1 cellular context compared by ENCODE assay signal in the genomic region with DNA sequence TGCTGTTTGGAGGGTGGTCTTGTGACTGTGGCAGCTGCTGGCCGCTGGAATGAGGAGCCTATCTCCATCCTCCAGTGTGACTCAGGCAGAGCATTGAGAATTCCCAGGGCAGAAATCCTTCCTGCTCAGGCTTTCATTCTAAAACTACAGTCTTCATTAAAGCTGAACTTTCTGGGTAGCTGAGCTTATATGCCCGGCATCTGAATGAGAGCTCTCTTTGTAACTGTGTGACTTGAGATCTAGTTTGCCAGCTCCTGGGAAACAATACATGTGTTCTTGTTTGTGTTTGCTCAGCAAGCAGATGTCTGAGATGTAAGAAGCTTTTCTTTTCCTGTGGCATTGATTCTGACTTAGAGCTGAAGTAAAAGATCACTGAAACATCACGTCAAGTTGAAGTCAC.
TF ChIP-seq lines count a peak whose summit lies in the region.

No MANE protein-coding gene starts in this region.

TF ChIP-seq in GM23338, 12 proteins besides CTCF, POLR2A, EP300 and RAD21 (continued from another document):
- TF ChIP-seq, protein P1, sequence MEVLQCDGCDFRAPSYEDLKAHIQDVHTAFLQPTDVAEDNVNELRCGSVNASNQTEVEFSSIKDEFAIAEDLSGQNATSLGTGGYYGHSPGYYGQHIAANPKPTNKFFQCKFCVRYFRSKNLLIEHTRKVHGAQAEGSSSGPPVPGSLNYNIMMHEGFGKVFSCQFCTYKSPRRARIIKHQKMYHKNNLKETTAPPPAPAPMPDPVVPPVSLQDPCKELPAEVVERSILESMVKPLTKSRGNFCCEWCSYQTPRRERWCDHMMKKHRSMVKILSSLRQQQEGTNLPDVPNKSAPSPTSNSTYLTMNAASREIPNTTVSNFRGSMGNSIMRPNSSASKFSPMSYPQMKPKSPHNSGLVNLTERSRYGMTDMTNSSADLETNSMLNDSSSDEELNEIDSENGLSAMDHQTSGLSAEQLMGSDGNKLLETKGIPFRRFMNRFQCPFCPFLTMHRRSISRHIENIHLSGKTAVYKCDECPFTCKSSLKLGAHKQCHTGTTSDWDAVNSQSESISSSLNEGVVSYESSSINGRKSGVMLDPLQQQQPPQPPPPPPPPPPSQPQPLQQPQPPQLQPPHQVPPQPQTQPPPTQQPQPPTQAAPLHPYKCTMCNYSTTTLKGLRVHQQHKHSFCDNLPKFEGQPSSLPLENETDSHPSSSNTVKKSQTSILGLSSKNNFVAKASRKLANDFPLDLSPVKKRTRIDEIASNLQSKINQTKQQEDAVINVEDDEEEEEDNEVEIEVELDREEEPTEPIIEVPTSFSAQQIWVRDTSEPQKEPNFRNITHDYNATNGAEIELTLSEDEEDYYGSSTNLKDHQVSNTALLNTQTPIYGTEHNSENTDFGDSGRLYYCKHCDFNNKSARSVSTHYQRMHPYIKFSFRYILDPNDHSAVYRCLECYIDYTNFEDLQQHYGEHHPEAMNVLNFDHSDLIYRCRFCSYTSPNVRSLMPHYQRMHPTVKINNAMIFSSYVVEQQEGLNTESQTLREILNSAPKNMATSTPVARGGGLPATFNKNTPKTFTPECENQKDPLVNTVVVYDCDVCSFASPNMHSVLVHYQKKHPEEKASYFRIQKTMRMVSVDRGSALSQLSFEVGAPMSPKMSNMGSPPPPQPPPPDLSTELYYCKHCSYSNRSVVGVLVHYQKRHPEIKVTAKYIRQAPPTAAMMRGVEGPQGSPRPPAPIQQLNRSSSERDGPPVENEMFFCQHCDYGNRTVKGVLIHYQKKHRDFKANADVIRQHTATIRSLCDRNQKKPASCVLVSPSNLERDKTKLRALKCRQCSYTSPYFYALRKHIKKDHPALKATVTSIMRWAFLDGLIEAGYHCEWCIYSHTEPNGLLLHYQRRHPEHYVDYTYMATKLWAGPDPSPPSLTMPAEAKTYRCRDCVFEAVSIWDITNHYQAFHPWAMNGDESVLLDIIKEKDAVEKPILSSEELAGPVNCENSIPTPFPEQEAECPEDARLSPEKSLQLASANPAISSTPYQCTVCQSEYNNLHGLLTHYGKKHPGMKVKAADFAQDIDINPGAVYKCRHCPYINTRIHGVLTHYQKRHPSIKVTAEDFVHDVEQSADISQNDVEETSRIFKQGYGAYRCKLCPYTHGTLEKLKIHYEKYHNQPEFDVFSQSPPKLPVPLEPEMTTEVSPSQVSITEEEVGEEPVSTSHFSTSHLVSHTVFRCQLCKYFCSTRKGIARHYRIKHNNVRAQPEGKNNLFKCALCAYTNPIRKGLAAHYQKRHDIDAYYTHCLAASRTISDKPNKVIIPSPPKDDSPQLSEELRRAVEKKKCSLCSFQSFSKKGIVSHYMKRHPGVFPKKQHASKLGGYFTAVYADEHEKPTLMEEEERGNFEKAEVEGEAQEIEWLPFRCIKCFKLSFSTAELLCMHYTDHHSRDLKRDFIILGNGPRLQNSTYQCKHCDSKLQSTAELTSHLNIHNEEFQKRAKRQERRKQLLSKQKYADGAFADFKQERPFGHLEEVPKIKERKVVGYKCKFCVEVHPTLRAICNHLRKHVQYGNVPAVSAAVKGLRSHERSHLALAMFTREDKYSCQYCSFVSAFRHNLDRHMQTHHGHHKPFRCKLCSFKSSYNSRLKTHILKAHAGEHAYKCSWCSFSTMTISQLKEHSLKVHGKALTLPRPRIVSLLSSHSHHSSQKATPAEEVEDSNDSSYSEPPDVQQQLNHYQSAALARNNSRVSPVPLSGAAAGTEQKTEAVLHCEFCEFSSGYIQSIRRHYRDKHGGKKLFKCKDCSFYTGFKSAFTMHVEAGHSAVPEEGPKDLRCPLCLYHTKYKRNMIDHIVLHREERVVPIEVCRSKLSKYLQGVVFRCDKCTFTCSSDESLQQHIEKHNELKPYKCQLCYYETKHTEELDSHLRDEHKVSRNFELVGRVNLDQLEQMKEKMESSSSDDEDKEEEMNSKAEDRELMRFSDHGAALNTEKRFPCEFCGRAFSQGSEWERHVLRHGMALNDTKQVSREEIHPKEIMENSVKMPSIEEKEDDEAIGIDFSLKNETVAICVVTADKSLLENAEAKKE (CRISPR knock-in tag; IDR thresholded peaks at IDR 0.05), result no peak
- TF ChIP-seq NANOG (IDR thresholded peaks at IDR 0.05; ENCODE audit: borderline replicate concordance) (no peak), POLR2AphosphoS5 (IDR thresholded peaks at IDR 0.05; ENCODE audit: low read depth) (no peak), ZNF114 (CRISPR knock-in tag; IDR thresholded peaks at IDR 0.05) (no peak)
- TF ChIP-seq, protein P2, sequence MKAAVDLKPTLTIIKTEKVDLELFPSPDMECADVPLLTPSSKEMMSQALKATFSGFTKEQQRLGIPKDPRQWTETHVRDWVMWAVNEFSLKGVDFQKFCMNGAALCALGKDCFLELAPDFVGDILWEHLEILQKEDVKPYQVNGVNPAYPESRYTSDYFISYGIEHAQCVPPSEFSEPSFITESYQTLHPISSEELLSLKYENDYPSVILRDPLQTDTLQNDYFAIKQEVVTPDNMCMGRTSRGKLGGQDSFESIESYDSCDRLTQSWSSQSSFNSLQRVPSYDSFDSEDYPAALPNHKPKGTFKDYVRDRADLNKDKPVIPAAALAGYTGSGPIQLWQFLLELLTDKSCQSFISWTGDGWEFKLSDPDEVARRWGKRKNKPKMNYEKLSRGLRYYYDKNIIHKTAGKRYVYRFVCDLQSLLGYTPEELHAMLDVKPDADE (IDR thresholded peaks at IDR 0.05), result no peak
- TF ChIP-seq, protein P3, sequence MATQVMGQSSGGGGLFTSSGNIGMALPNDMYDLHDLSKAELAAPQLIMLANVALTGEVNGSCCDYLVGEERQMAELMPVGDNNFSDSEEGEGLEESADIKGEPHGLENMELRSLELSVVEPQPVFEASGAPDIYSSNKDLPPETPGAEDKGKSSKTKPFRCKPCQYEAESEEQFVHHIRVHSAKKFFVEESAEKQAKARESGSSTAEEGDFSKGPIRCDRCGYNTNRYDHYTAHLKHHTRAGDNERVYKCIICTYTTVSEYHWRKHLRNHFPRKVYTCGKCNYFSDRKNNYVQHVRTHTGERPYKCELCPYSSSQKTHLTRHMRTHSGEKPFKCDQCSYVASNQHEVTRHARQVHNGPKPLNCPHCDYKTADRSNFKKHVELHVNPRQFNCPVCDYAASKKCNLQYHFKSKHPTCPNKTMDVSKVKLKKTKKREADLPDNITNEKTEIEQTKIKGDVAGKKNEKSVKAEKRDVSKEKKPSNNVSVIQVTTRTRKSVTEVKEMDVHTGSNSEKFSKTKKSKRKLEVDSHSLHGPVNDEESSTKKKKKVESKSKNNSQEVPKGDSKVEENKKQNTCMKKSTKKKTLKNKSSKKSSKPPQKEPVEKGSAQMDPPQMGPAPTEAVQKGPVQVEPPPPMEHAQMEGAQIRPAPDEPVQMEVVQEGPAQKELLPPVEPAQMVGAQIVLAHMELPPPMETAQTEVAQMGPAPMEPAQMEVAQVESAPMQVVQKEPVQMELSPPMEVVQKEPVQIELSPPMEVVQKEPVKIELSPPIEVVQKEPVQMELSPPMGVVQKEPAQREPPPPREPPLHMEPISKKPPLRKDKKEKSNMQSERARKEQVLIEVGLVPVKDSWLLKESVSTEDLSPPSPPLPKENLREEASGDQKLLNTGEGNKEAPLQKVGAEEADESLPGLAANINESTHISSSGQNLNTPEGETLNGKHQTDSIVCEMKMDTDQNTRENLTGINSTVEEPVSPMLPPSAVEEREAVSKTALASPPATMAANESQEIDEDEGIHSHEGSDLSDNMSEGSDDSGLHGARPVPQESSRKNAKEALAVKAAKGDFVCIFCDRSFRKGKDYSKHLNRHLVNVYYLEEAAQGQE (IDR thresholded peaks at IDR 0.05; ENCODE audit: unreplicated experiment), result no peak
TF ChIP-seq in GM23338: peak in this region for 0.
